8 cellular contexts compared by ENCODE assay signal in the genomic region with DNA sequence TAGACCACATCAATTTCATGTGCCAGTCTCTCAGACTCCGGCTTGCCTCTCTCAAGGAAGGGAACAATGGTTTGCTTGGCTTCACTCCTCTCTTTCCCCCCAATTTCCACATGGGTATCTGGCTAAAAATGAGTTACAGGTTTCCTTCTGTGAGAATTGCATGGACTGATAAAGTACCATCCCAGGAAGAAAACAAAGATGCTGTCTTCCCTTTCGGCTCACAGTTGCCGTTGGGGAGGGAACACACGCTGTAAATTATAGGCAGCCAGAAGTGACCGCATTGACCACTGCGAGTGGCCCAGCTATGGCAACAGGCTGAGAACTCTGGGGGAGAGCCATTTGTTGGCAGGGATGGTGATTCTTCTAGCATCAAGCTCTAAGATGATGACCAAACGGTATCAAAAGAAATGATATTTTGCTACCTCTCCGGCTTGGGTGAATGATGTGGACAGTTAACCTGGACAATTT. TPM values are rescaled to one million over a fixed set of nuclear protein-coding genes. Genes with fewer than 3 reads are reported as not detected.
A peak's percentile ranks its signal among the peaks of the same experiment; 100 is the strongest.
DNase-seq lines count a peak whose midpoint lies in the region; ATAC-seq and TF ChIP-seq lines count a peak whose summit lies in the region.

No MANE protein-coding gene starts in this region.

- H3K27me3 ChIP-seq in BLaER1 (no peaks in the 10 kb centered on the region), HL-60 (ENCODE audit: insufficient read depth, poor library complexity, severe bottlenecking) (no peaks in the 10 kb centered on the region), mononuclear cell (ENCODE audit: insufficient read depth, low read length) (no peaks in the 10 kb centered on the region)

- H3K27me3 Mint-ChIP-seq in activated CD4-positive, alpha-beta memory T cell treated with anti-CD3 and anti-CD28 coated beads, Interleukin-2, amount 10 ng/mL, durations not matched to agents 7 days and 5 days: no peaks in the 10 kb centered on the region

- H3K4me1 ChIP-seq in BLaER1: peaks cover 62% of the 10 kb centered on the region
- peaks cover 80% of the 10 kb centered on the region for H3K4me1 ChIP-seq in mononuclear cell (ENCODE audit: insufficient read depth, low read length)

- peaks cover 43% of the 10 kb centered on the region for H4K20me1 ChIP-seq in BLaER1

- TF ChIP-seq CTCF in HL-60 (IDR thresholded peaks at IDR 0.05; ENCODE audit: insufficient read depth, low read length) (no peak), GM20000 (IDR thresholded peaks at IDR 0.05; ENCODE audit: extremely low read depth, missing control alignments) (no peak)

- peak overlapping the region; percentile 95 for H3K4me2 ChIP-seq in BLaER1

- DNase-seq in HL-60 (ENCODE audit: low read depth in 1 of 2, low spot score in 1 of 2): no peak
- DNase-seq in activated CD4-positive, alpha-beta memory T cell treated with anti-CD3 and anti-CD28 coated beads, Interleukin-2, amount 10 ng/mL, durations not matched to agents 7 days and 5 days: peak; percentile 51
- DNase-seq in SW480 (ENCODE audit: low spot score): no peak
- no peak for DNase-seq in GM20000 (ENCODE audit: low spot score)
- no peak for DNase-seq in stimulated activated CD8-positive, alpha-beta memory T cell treated with anti-CD3 and anti-CD28 coated beads, Interleukin-4, amount 100 ng/mL, for 48 hours

- H3K9ac ChIP-seq in BLaER1: peak overlapping the region; percentile 96

- H3K9me3 ChIP-seq in BLaER1 (no peaks in the 10 kb centered on the region), mononuclear cell (ENCODE audit: low read depth, low read length) (no peaks in the 10 kb centered on the region)

- H3K4me3 ChIP-seq in BLaER1 (peak overlapping the region; percentile 88), HL-60 (replicated peaks; ENCODE audit: insufficient read depth, low read length) (peak overlapping the region; percentile 72), mononuclear cell (ENCODE audit: low read length) (peak overlapping the region; percentile 60)

- no peaks in the 10 kb centered on the region for H3K9me3 Mint-ChIP-seq in activated CD4-positive, alpha-beta memory T cell treated with anti-CD3 and anti-CD28 coated beads, Interleukin-2, amount 10 ng/mL, durations not matched to agents 7 days and 5 days

- ATAC-seq in HG03159 (IDR thresholded peaks at IDR 0.05; ENCODE audit: unreplicated experiment): no peak

- CTCF ChIA-PET in activated CD4-positive, alpha-beta memory T cell treated with anti-CD3 and anti-CD28 coated beads, Interleukin-2, amount 10 ng/mL, durations not matched to agents 7 days and 5 days (lab: Charles Lee): interaction anchor here (1.1 to 9.9 kb wide), 8 partner anchors 8 to 159 kb away, joined by 3 to 161 read pairs (median 12); no protein-coding TSS in a partner anchor

- H3K36me3 Mint-ChIP-seq in activated CD4-positive, alpha-beta memory T cell treated with anti-CD3 and anti-CD28 coated beads, Interleukin-2, amount 10 ng/mL, durations not matched to agents 7 days and 5 days (ENCODE audit: low read depth): peaks cover 63% of the 10 kb centered on the region

- H3K27ac Mint-ChIP-seq in activated CD4-positive, alpha-beta memory T cell treated with anti-CD3 and anti-CD28 coated beads, Interleukin-2, amount 10 ng/mL, durations not matched to agents 7 days and 5 days: peak overlapping the region; percentile 99

- H3K36me3 ChIP-seq in BLaER1: peaks cover 58% of the 10 kb centered on the region

- peak overlapping the region; percentile 91 for H3K4me3 Mint-ChIP-seq in activated CD4-positive, alpha-beta memory T cell treated with anti-CD3 and anti-CD28 coated beads, Interleukin-2, amount 10 ng/mL, durations not matched to agents 7 days and 5 days

- POLR2A ChIA-PET in activated CD4-positive, alpha-beta memory T cell treated with anti-CD3 and anti-CD28 coated beads, Interleukin-2, amount 10 ng/mL, durations not matched to agents 7 days and 5 days (lab: Charles Lee): interaction anchor here (1.0 to 18.0 kb wide), 19 partner anchors 11 to 1089 kb away, joined by 3 to 623 read pairs (median 10); partner anchors contain the start of gene SETD4

- peaks cover 77% of the 10 kb centered on the region for H3K4me1 Mint-ChIP-seq in activated CD4-positive, alpha-beta memory T cell treated with anti-CD3 and anti-CD28 coated beads, Interleukin-2, amount 10 ng/mL, durations not matched to agents 7 days and 5 days

- peak overlapping the region; percentile 93 for H3K27ac ChIP-seq in BLaER1
- peak overlapping the region; percentile 90 for H3K27ac ChIP-seq in HL-60 (replicated peaks)

RNA-seq across cellular contexts. Expression of gene RUNX1, which starts 2.8 kb away (rescaled TPM):
- total RNA-seq in activated CD4-positive, alpha-beta memory T cell treated with anti-CD3 and anti-CD28 coated beads, Interleukin-2, amount 10 ng/mL, durations not matched to agents 7 days and 5 days: 10 to 100 TPM; 53.0 to 56.3 TPM
- 51.2 TPM for total RNA-seq in mononuclear cell
